Comparison of ENCODE assay signal across 1 cellular context in the genomic region with DNA sequence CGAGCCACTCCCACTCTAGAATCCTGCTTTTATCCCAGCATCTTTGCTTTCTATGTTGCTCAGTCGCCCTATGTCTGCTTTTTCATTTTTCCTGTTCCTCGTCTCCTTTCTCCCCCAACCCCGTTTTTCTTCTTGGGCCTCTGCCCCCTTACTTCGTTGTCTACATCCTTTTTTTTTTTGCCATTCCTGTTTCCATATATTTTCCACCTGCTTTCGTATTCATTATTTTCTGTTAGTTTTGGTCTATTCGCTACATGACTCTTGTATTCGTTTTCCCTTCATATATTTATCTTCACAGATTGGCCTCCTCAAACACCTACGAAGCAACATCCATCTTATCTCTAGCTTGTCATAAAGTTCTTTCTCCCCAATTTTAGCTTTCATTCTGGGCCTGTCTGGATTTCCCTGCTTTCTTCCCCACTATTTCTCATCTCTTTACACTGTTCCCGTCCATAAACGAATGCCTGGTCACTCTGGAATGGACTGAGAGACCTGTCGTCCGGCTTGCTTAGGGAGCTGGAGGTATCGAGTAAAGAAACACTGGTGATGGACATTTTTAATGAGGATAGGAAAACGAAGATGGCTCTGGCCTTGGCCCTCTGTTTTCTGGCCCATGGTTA.
A peak's percentile ranks its signal among the peaks of the same experiment; 100 is the strongest.
TF ChIP-seq lines count a peak whose summit lies in the region.

No MANE protein-coding gene starts in this region.

TF ChIP-seq in H1, 55 proteins besides CTCF, POLR2A, EP300 and RAD21:
- TF ChIP-seq KDM5A (IDR thresholded peaks at IDR 0.05; ENCODE audit: low read length) (0 out of 2 replicates have a peak, but pooled peaks have one; percentile 6), GABPA (IDR thresholded peaks at IDR 0.05; ENCODE audit: borderline replicate concordance, insufficient read depth, low read length) (no peak), SRF (IDR thresholded peaks at IDR 0.05; ENCODE audit: low read depth, low read length) (no peak), ASH2L (IDR thresholded peaks at IDR 0.05; ENCODE audit: low read length) (peak; percentile 3)
